In genomic region chr1:8518490-8518801, GRCh38 we compare ENCODE assay signal across 12 cellular contexts.
DNase-seq lines count a peak whose midpoint lies in the region; ATAC-seq and TF ChIP-seq lines count a peak whose summit lies in the region.
"Had no signal": no experiment of that assay in that cellular context is flagged by ENCODE, and none has a peak within 500 bp of the region (broad histone marks: within the 10 kb centered on the region; RNA-seq: fewer than 3 reads in every experiment).

No MANE protein-coding gene starts in this region.

- ATAC-seq in DND-41 (ENCODE audit: insufficient read depth, low read depth), result no peak
- ATAC-seq in GM19463 (IDR thresholded peaks at IDR 0.05; ENCODE audit: unreplicated experiment), result no peak
- no peak for ATAC-seq in activated CD8-positive, alpha-beta memory T cell treated with anti-CD3 and anti-CD28 coated beads, Interleukin-2, amount 10 ng/mL, durations not matched to agents 7 days and 5 days
- ATAC-seq: upper lobe of right lung had no signal

- no peaks in the 10 kb centered on the region for H3K9me3 ChIP-seq in DND-41 (ENCODE audit: insufficient read depth, low read length, severe bottlenecking)
- H3K9me3 ChIP-seq in SU-DHL-6 (ENCODE audit: insufficient read depth, low read length), result no peaks in the 10 kb centered on the region
- H3K9me3 ChIP-seq in hepatocyte (ENCODE audit: low read depth), result no peaks in the 10 kb centered on the region
- no peaks in the 10 kb centered on the region for H3K9me3 ChIP-seq in smooth muscle cell (replicated peaks; ENCODE audit: low read depth)
- H3K9me3 ChIP-seq: left lung, upper lobe of right lung had no signal

- WGBS in hepatocyte (ENCODE audit: low lambda C conversion rate, missing lambda C conversion rate), result 75% methylated on average over 3 of the region's 3 CpGs
- 52% methylated on average over 3 of the region's 3 CpGs for WGBS in smooth muscle cell (ENCODE audit: low lambda C conversion rate)

- in situ Hi-C loops in ACHN (cut with HindIII; ENCODE audit: low pct_ligation_motif_present, low pct_unique_long_range_greater_than_20kb, low sequenced_read_pairs), result no loop called here

- CTCF ChIA-PET in activated CD8-positive, alpha-beta memory T cell treated with anti-CD3 and anti-CD28 coated beads, Interleukin-2, amount 10 ng/mL, durations not matched to agents 7 days and 5 days (lab: Charles Lee), result no interaction called here

- H3K9ac ChIP-seq in DND-41 (ENCODE audit: low read depth, low read length), result no peak overlapping the region
- H3K9ac ChIP-seq in SU-DHL-6 (ENCODE audit: low read length), result peak overlapping the region; percentile 53
- H3K9ac ChIP-seq in smooth muscle cell (ENCODE audit: low read depth), result peak overlapping the region; percentile 56

- H3K4me1 ChIP-seq in DND-41 (ENCODE audit: insufficient read depth, low read length), result peaks cover 28% of the 10 kb centered on the region
- peaks cover 31% of the 10 kb centered on the region for H3K4me1 ChIP-seq in hepatocyte (ENCODE audit: insufficient read depth)
- peaks cover 20% of the 10 kb centered on the region for H3K4me1 ChIP-seq in smooth muscle cell (ENCODE audit: low read depth)

- H4K20me1 ChIP-seq in DND-41 (ENCODE audit: insufficient read depth, low read length), result no peaks in the 10 kb centered on the region
- no peaks in the 10 kb centered on the region for H4K20me1 ChIP-seq in SU-DHL-6 (ENCODE audit: low read depth, low read length)
- H4K20me1 ChIP-seq in hepatocyte (ENCODE audit: insufficient read depth, poor library complexity, severe bottlenecking), result no peaks in the 10 kb centered on the region
- peaks cover 42% of the 10 kb centered on the region for H4K20me1 ChIP-seq in smooth muscle cell (ENCODE audit: low read depth)

- 0 out of 2 replicates have a peak, but pooled peaks cover 3% of the 10 kb centered on the region for H3K36me3 ChIP-seq in DND-41 (ENCODE audit: insufficient read depth, low read length)
- H3K36me3 ChIP-seq in SU-DHL-6 (ENCODE audit: low read length), result no peaks in the 10 kb centered on the region
- no peaks in the 10 kb centered on the region for H3K36me3 ChIP-seq in hepatocyte (replicated peaks; ENCODE audit: insufficient read depth, low read depth)
- H3K36me3 ChIP-seq in smooth muscle cell (ENCODE audit: low read depth), result no peaks in the 10 kb centered on the region
- H3K36me3 ChIP-seq: left lung, upper lobe of right lung had no signal

- DNase-seq in DND-41 (no peak), hepatocyte (ENCODE audit: low spot score) (no peak), smooth muscle cell (lab: John Stamatoyannopoulos, UW; ENCODE audit: unreplicated experiment) (no peak), cortex of kidney (lab: John Stamatoyannopoulos, UW) (no peak), ACHN (no peak)
- DNase-seq in activated CD8-positive, alpha-beta memory T cell treated with anti-CD3 and anti-CD28 coated beads, Interleukin-2, amount 10 ng/mL, durations not matched to agents 7 days and 5 days, result no peak
- DNase-seq: activated naive CD4-positive, alpha-beta T cell treated with anti-CD3 and anti-CD28 coated beads, Interleukin-2, amount 10 ng/mL, durations not matched to agents 7 days and 5 days; left lung; NCI-H2107; upper lobe of right lung had no signal

- no peaks in the 10 kb centered on the region for H3K9me3 Mint-ChIP-seq in activated CD8-positive, alpha-beta memory T cell treated with anti-CD3 and anti-CD28 coated beads, Interleukin-2, amount 10 ng/mL, durations not matched to agents 7 days and 5 days (ENCODE audit: low read depth)
- H3K9me3 Mint-ChIP-seq: activated naive CD4-positive, alpha-beta T cell treated with anti-CD3 and anti-CD28 coated beads, Interleukin-2, amount 10 ng/mL, durations not matched to agents 7 days and 5 days had no signal

- H3K4me1 Mint-ChIP-seq in activated CD8-positive, alpha-beta memory T cell treated with anti-CD3 and anti-CD28 coated beads, Interleukin-2, amount 10 ng/mL, durations not matched to agents 7 days and 5 days, result peaks cover 26% of the 10 kb centered on the region

- H3K4me3 ChIP-seq in DND-41 (ENCODE audit: low read depth in 1 of 2, low read length in 2 of 2) (no peak overlapping the region), SU-DHL-6 (ENCODE audit: insufficient read depth, low read length, poor library complexity, severe bottlenecking) (peak overlapping the region; percentile 8), hepatocyte (no peak overlapping the region), smooth muscle cell (no peak overlapping the region)
- H3K4me3 ChIP-seq: left lung, upper lobe of right lung had no signal

- no peak for TF ChIP-seq CTCF in DND-41 (IDR thresholded peaks at IDR 0.05; ENCODE audit: borderline replicate concordance, extremely low read depth, low read length, poor library complexity, severe bottlenecking)
- TF ChIP-seq CTCF in SU-DHL-6 (IDR thresholded peaks at IDR 0.05; ENCODE audit: insufficient read depth, low read length, poor library complexity, severe bottlenecking), result no peak
- TF ChIP-seq CTCF in hepatocyte (IDR thresholded peaks at IDR 0.05; ENCODE audit: poor library complexity), result no peak
- no peak for TF ChIP-seq CTCF in smooth muscle cell (IDR thresholded peaks at IDR 0.05; ENCODE audit: borderline replicate concordance, insufficient read depth, poor library complexity, severe bottlenecking)

- H3K9me2 ChIP-seq in SU-DHL-6 (replicated peaks; ENCODE audit: insufficient read depth, low read length) (no peaks in the 10 kb centered on the region), hepatocyte (replicated peaks; ENCODE audit: insufficient read depth) (no peaks in the 10 kb centered on the region)

- H3K79me2 ChIP-seq in DND-41 (ENCODE audit: insufficient read depth, low read length) (peaks cover 23% of the 10 kb centered on the region), SU-DHL-6 (ENCODE audit: insufficient read depth, low read length) (peaks cover 100% of the 10 kb centered on the region), hepatocyte (peaks cover 81% of the 10 kb centered on the region), smooth muscle cell (ENCODE audit: low read depth) (peaks cover 77% of the 10 kb centered on the region)

- no peak overlapping the region for H3K27ac Mint-ChIP-seq in activated CD8-positive, alpha-beta memory T cell treated with anti-CD3 and anti-CD28 coated beads, Interleukin-2, amount 10 ng/mL, durations not matched to agents 7 days and 5 days
- H3K27ac Mint-ChIP-seq: activated naive CD4-positive, alpha-beta T cell treated with anti-CD3 and anti-CD28 coated beads, Interleukin-2, amount 10 ng/mL, durations not matched to agents 7 days and 5 days had no signal

- H3F3A ChIP-seq in SU-DHL-6 (ENCODE audit: insufficient read depth), result peaks cover 90% of the 10 kb centered on the region
- peaks cover 22% of the 10 kb centered on the region for H3F3A ChIP-seq in smooth muscle cell (ENCODE audit: low read depth)

- no peak overlapping the region for H3K4me3 Mint-ChIP-seq in activated CD8-positive, alpha-beta memory T cell treated with anti-CD3 and anti-CD28 coated beads, Interleukin-2, amount 10 ng/mL, durations not matched to agents 7 days and 5 days
- H3K4me3 Mint-ChIP-seq: activated naive CD4-positive, alpha-beta T cell treated with anti-CD3 and anti-CD28 coated beads, Interleukin-2, amount 10 ng/mL, durations not matched to agents 7 days and 5 days had no signal

- no peaks in the 10 kb centered on the region for H3K27me3 ChIP-seq in DND-41 (ENCODE audit: insufficient read depth, low read length, poor library complexity)
- no peaks in the 10 kb centered on the region for H3K27me3 ChIP-seq in SU-DHL-6 (ENCODE audit: low read length)
- H3K27me3 ChIP-seq in hepatocyte, result no peaks in the 10 kb centered on the region
- no peaks in the 10 kb centered on the region for H3K27me3 ChIP-seq in smooth muscle cell (ENCODE audit: low read depth)
- H3K27me3 ChIP-seq: left lung, upper lobe of right lung had no signal

- H3K27me3 Mint-ChIP-seq in activated CD8-positive, alpha-beta memory T cell treated with anti-CD3 and anti-CD28 coated beads, Interleukin-2, amount 10 ng/mL, durations not matched to agents 7 days and 5 days, result no peaks in the 10 kb centered on the region
- H3K27me3 Mint-ChIP-seq: activated naive CD4-positive, alpha-beta T cell treated with anti-CD3 and anti-CD28 coated beads, Interleukin-2, amount 10 ng/mL, durations not matched to agents 7 days and 5 days had no signal

- H3K36me3 Mint-ChIP-seq in activated CD8-positive, alpha-beta memory T cell treated with anti-CD3 and anti-CD28 coated beads, Interleukin-2, amount 10 ng/mL, durations not matched to agents 7 days and 5 days, result peaks cover 8% of the 10 kb centered on the region

- H3K4me2 ChIP-seq in DND-41 (ENCODE audit: insufficient read depth, low read length) (no peak overlapping the region), SU-DHL-6 (ENCODE audit: low read depth, low read length, poor library complexity, severe bottlenecking) (peak overlapping the region; percentile 97), hepatocyte (peak overlapping the region; percentile 2), smooth muscle cell (peak overlapping the region; percentile 42)

- H2AFZ ChIP-seq in DND-41 (ENCODE audit: low read depth, low read length), result no peak overlapping the region
- H2AFZ ChIP-seq in SU-DHL-6 (ENCODE audit: low read depth, low read length, severe bottlenecking), result no peak overlapping the region
- no peak overlapping the region for H2AFZ ChIP-seq in hepatocyte
- H2AFZ ChIP-seq in smooth muscle cell (ENCODE audit: low read depth), result no peak overlapping the region

- H3K27ac ChIP-seq in DND-41 (ENCODE audit: low read length) (peak overlapping the region; percentile 74; the same call in 1 of the 2 replicates), SU-DHL-6 (ENCODE audit: low read depth, low read length) (peak overlapping the region; percentile 96), hepatocyte (peak overlapping the region; percentile 52), smooth muscle cell (ENCODE audit: low read depth) (peak overlapping the region; percentile 91)
